7 cellular contexts compared by ENCODE assay signal in genomic region chr14:105680737-105681099, GRCh38.
DNase-seq lines count a peak whose midpoint lies in the region; ATAC-seq and TF ChIP-seq lines count a peak whose summit lies in the region.
"Not testable (repeated sequence)": the region's sequence is repeated elsewhere in the genome, so short reads cannot be mapped to it uniquely, and the experiment has no call there.

No MANE protein-coding gene starts in this region.

- POLR2A ChIA-PET in activated B cell treated with CpG ODN at 0.5 μM for 24 hours (lab: Charles Lee) = not testable (repeated sequence)

- not testable (repeated sequence) for H3K27ac Mint-ChIP-seq in activated B cell treated with CpG ODN at 0.5 μM for 24 hours

- not testable (repeated sequence) for H3K9me3 Mint-ChIP-seq in activated B cell treated with CpG ODN at 0.5 μM for 24 hours

- H3K4me1 Mint-ChIP-seq in activated B cell treated with CpG ODN at 0.5 μM for 24 hours = peaks cover 35% of the 10 kb centered on the region

- peak overlapping the region; percentile 55 for H3K4me3 Mint-ChIP-seq in activated B cell treated with CpG ODN at 0.5 μM for 24 hours

- peak; percentile 18 for ATAC-seq in GM18520 (IDR thresholded peaks at IDR 0.05; ENCODE audit: unreplicated experiment)
- ATAC-seq in GM19438 (IDR thresholded peaks at IDR 0.05; ENCODE audit: low read depth, unreplicated experiment) = peak; percentile 36
- ATAC-seq in GM21825 (IDR thresholded peaks at IDR 0.05; ENCODE audit: unreplicated experiment) = peak; percentile 38
- ATAC-seq in HG02981 (IDR thresholded peaks at IDR 0.05; ENCODE audit: unreplicated experiment) = peak; percentile 38
- peak; percentile 33 for ATAC-seq in HG03442 (IDR thresholded peaks at IDR 0.05; ENCODE audit: unreplicated experiment)
- ATAC-seq in activated B cell treated with CpG ODN at 0.5 μM for 24 hours (ENCODE audit: low read depth) = peak; percentile 50
- ATAC-seq in left lobe of liver = peak; percentile 80

- TF ChIP-seq CTCF in activated B cell treated with CpG ODN at 0.5 μM for 24 hours (IDR thresholded peaks at IDR 0.05) = not testable (repeated sequence)

- H3K27me3 Mint-ChIP-seq in activated B cell treated with CpG ODN at 0.5 μM for 24 hours = not testable (repeated sequence)

- not testable (repeated sequence) for H3K36me3 Mint-ChIP-seq in activated B cell treated with CpG ODN at 0.5 μM for 24 hours (ENCODE audit: low read depth)

- intact Hi-C loops in activated B cell treated with CpG ODN at 0.5 μM for 24 hours (cut with micrococcal nuclease) = loop anchor here (1.0 to 10.0 kb wide), 3 partner anchors 54 to 178 kb away; no protein-coding TSS in a partner anchor

- DNase-seq in activated B cell treated with CpG ODN at 0.5 μM for 24 hours; left lobe of liver (ENCODE audit: low spot score): not testable (repeated sequence)

- CTCF ChIA-PET in activated B cell treated with CpG ODN at 0.5 μM for 24 hours (lab: Charles Lee) = not testable (repeated sequence)

Comparison
In these comparisons a context has a peak if more than half of its experiments do, and no peak if none do; other contexts are left out.
1. ATAC-seq: peak in every context shown above with its lines; median percentile 80 in left lobe of liver; 50 in activated B cell treated with CpG ODN at 0.5 μM for 24 hours; 38 in GM21825; 38 in HG02981; 36 in GM19438; 33 in HG03442; 18 in GM18520.